In genomic region chr1:160178731-160179130, GRCh38 we compare ENCODE assay signal across 38 cellular contexts. TPM values are rescaled to one million over a fixed set of nuclear protein-coding genes. Genes with fewer than 3 reads are reported as not detected.
"Had no signal": no experiment of that assay in that cellular context is flagged by ENCODE, and none has a peak within 500 bp of the region (broad histone marks: within the 10 kb centered on the region; RNA-seq: fewer than 3 reads in every experiment).

No MANE protein-coding gene starts in this region.

- H3K4me3 Mint-ChIP-seq: activated B cell treated with CpG ODN at 0.5 μM for 24 hours; activated CD4-positive, alpha-beta memory T cell treated with anti-CD3 and anti-CD28 coated beads for 36 hours; activated CD4-positive, alpha-beta T cell treated with anti-CD3 and anti-CD28 coated beads, Interleukin-2, amount 10 ng/mL, durations not matched to agents 24 days and 14 days; activated CD8-positive, alpha-beta T cell treated with anti-CD3 and anti-CD28 coated beads for 36 hours; activated naive CD4-positive, alpha-beta T cell treated with anti-CD3 and anti-CD28 coated beads for 36 hours; activated naive CD8-positive, alpha-beta T cell treated with anti-CD3 and anti-CD28 coated beads for 36 hours; activated T-cell treated with anti-CD3 and anti-CD28 coated beads, Interleukin-2, amount 50 U/mL, for 4 hours; activated T-cell treated with anti-CD3 and anti-CD28 coated beads, Interleukin-2, amount 50 U/mL, for 72 hours; activated T-helper 1 cell treated with anti-CD3 and anti-CD28 coated beads, Interleukin-12 subunit alpha, Interleukin-12 subunit beta, Interleukin-2, Interleukin-4 antibody, amounts not matched to agents 30 ng/mL and 10 ng/mL and 1 ng/mL, durations not matched to agents 14 hours and 24 hours and 36 hours; activated T-helper 17 cell treated with anti-CD3 and anti-CD28 coated beads, Interleukin-2, amount 50 U/mL, for 72 hours; T-helper 1 cell treated with Interleukin-12 subunit alpha and Interleukin-12 subunit beta and Interleukin-4 antibody, amounts not matched to agents 30 μg/mL and 1 μg/mL, for 36 hours; T-helper 2 cell treated with Interferon-gamma antibody and Interleukin-4, amounts not matched to agents 5 μg/mL and 100 μg/mL, for 36 hours had no signal

- H3K27ac Mint-ChIP-seq: activated B cell treated with CpG ODN at 0.5 μM for 24 hours; activated CD4-positive, alpha-beta memory T cell treated with anti-CD3 and anti-CD28 coated beads for 36 hours; activated CD4-positive, alpha-beta T cell treated with anti-CD3 and anti-CD28 coated beads, Interleukin-2, amount 10 ng/mL, durations not matched to agents 24 days and 14 days; activated CD8-positive, alpha-beta T cell treated with anti-CD3 and anti-CD28 coated beads for 36 hours; activated naive CD4-positive, alpha-beta T cell treated with anti-CD3 and anti-CD28 coated beads for 36 hours; activated naive CD4-positive, alpha-beta T cell treated with anti-CD3 and anti-CD28 coated beads, Interleukin-2, amount 50 U/mL, for 72 hours; activated naive CD8-positive, alpha-beta T cell treated with anti-CD3 and anti-CD28 coated beads for 36 hours; activated T-cell treated with anti-CD3 and anti-CD28 coated beads, Interleukin-2, amount 50 U/mL, for 72 hours; activated T-helper 1 cell treated with anti-CD3 and anti-CD28 coated beads, Interleukin-12 subunit alpha, Interleukin-12 subunit beta, Interleukin-2, Interleukin-4 antibody, amounts not matched to agents 30 ng/mL and 10 ng/mL and 1 ng/mL, durations not matched to agents 14 hours and 24 hours and 36 hours; activated T-helper 17 cell treated with anti-CD3 and anti-CD28 coated beads, Interleukin-2, amount 50 U/mL, for 72 hours; T-helper 1 cell treated with Interleukin-12 subunit alpha and Interleukin-12 subunit beta and Interleukin-4 antibody, amounts not matched to agents 30 μg/mL and 1 μg/mL, for 36 hours; T-helper 2 cell treated with Interferon-gamma antibody and Interleukin-4, amounts not matched to agents 5 μg/mL and 100 μg/mL, for 36 hours had no signal

- H3K4me3 ChIP-seq: adrenal gland, body of pancreas, breast epithelium had no signal

- H3K36me3 ChIP-seq: adrenal gland, brain microvascular endothelial cell, breast epithelium had no signal

- H3K9me3 Mint-ChIP-seq: activated B cell treated with CpG ODN at 0.5 μM for 24 hours; activated CD4-positive, alpha-beta memory T cell treated with anti-CD3 and anti-CD28 coated beads for 36 hours; activated CD4-positive, alpha-beta T cell treated with anti-CD3 and anti-CD28 coated beads, Interleukin-2, amount 10 ng/mL, durations not matched to agents 24 days and 14 days; activated CD8-positive, alpha-beta T cell treated with anti-CD3 and anti-CD28 coated beads for 36 hours; activated naive CD4-positive, alpha-beta T cell treated with anti-CD3 and anti-CD28 coated beads for 36 hours; activated naive CD4-positive, alpha-beta T cell treated with anti-CD3 and anti-CD28 coated beads, Interleukin-2, amount 50 U/mL, for 72 hours; activated naive CD8-positive, alpha-beta T cell treated with anti-CD3 and anti-CD28 coated beads for 36 hours; activated T-cell treated with anti-CD3 and anti-CD28 coated beads, Interleukin-2, amount 50 U/mL, for 4 hours; activated T-cell treated with anti-CD3 and anti-CD28 coated beads, Interleukin-2, amount 50 U/mL, for 72 hours; activated T-helper 1 cell treated with anti-CD3 and anti-CD28 coated beads, Interleukin-12 subunit alpha, Interleukin-12 subunit beta, Interleukin-2, Interleukin-4 antibody, amounts not matched to agents 30 ng/mL and 10 ng/mL and 1 ng/mL, durations not matched to agents 14 hours and 24 hours and 36 hours; activated T-helper 17 cell treated with anti-CD3 and anti-CD28 coated beads, Interleukin-2, amount 50 U/mL, for 72 hours; T-helper 1 cell treated with Interleukin-12 subunit alpha and Interleukin-12 subunit beta and Interleukin-4 antibody, amounts not matched to agents 30 μg/mL and 1 μg/mL, for 36 hours; T-helper 2 cell treated with Interferon-gamma antibody and Interleukin-4, amounts not matched to agents 5 μg/mL and 100 μg/mL, for 36 hours had no signal

- H3K36me3 Mint-ChIP-seq: activated CD4-positive, alpha-beta memory T cell treated with anti-CD3 and anti-CD28 coated beads for 36 hours; activated naive CD4-positive, alpha-beta T cell treated with anti-CD3 and anti-CD28 coated beads, Interleukin-2, amount 50 U/mL, for 72 hours; activated naive CD8-positive, alpha-beta T cell treated with anti-CD3 and anti-CD28 coated beads for 36 hours had no signal

- ATAC-seq: activated CD8-positive, alpha-beta T cell treated with anti-CD3 and anti-CD28 coated beads for 36 hours; activated naive CD4-positive, alpha-beta T cell treated with anti-CD3 and anti-CD28 coated beads, Interleukin-2, amount 50 U/mL, for 72 hours; activated T-cell treated with anti-CD3 and anti-CD28 coated beads, Interleukin-2, amount 50 U/mL, for 4 hours; activated T-cell treated with anti-CD3 and anti-CD28 coated beads, Interleukin-2, amount 50 U/mL, for 72 hours; activated T-helper 17 cell treated with anti-CD3 and anti-CD28 coated beads, Interleukin-2, amount 50 U/mL, for 72 hours; body of pancreas had no signal

- H3K4me1 Mint-ChIP-seq: activated B cell treated with CpG ODN at 0.5 μM for 24 hours; activated CD4-positive, alpha-beta T cell treated with anti-CD3 and anti-CD28 coated beads, Interleukin-2, amount 10 ng/mL, durations not matched to agents 24 days and 14 days; activated naive CD8-positive, alpha-beta T cell treated with anti-CD3 and anti-CD28 coated beads for 36 hours; activated T-helper 17 cell treated with anti-CD3 and anti-CD28 coated beads, Interleukin-2, amount 50 U/mL, for 72 hours had no signal

- FAIRE-seq: astrocyte, TTC549 had no signal

- H3K27me3 ChIP-seq: adrenal gland, body of pancreas, brain microvascular endothelial cell, breast epithelium had no signal

- H3K9me3 ChIP-seq: adrenal gland, body of pancreas, breast epithelium had no signal

- H3K4me1 ChIP-seq: adrenal gland, body of pancreas, breast epithelium had no signal

- DNase-seq: activated B cell treated with CpG ODN at 0.5 μM for 24 hours; activated CD4-positive, alpha-beta memory T cell treated with anti-CD3 and anti-CD28 coated beads for 36 hours; activated CD4-positive, alpha-beta T cell treated with anti-CD3 and anti-CD28 coated beads for 4 hours; activated CD4-positive, alpha-beta T cell treated with anti-CD3 and anti-CD28 coated beads, Interleukin-2, amount 10 ng/mL, durations not matched to agents 24 days and 14 days; activated CD4-positive, alpha-beta T cell treated with anti-CD3 and anti-CD28 coated beads, Interleukin-2, amount 50 U/mL, for 1 hour; activated CD4-positive, alpha-beta T cell treated with anti-CD3 and anti-CD28 coated beads, Interleukin-2, amount 50 U/mL, for 4 hours; activated CD4-positive, CD25-positive, alpha-beta regulatory T cell treated with anti-CD3 and anti-CD28 coated beads, Interleukin-2, amount 50 U/mL, for 72 hours; activated CD8-positive, alpha-beta memory T cell treated with anti-CD3 and anti-CD28 coated beads, Interleukin-2, amount 50 U/mL, for 4 hours; activated CD8-positive, alpha-beta T cell treated with anti-CD3 and anti-CD28 coated beads for 36 hours; activated effector memory CD4-positive, alpha-beta T cell treated with anti-CD3 and anti-CD28 coated beads, Interleukin-2, amount 50 U/mL, for 16 hours; activated gamma-delta T cell treated with Interleukin-2 at 50 U/mL for 16 hours; activated naive CD4-positive, alpha-beta T cell; activated naive CD4-positive, alpha-beta T cell treated with anti-CD3 and anti-CD28 coated beads for 36 hours; activated naive CD4-positive, alpha-beta T cell treated with anti-CD3 and anti-CD28 coated beads, Interleukin-2, amount 50 U/mL, for 16 hours; activated naive CD8-positive, alpha-beta T cell treated with anti-CD3 and anti-CD28 coated beads for 36 hours; activated T-cell treated with anti-CD3 and anti-CD28 coated beads for 4 hours; activated T-cell treated with anti-CD3 and anti-CD28 coated beads, Interleukin-2, amount 50 U/mL, for 1 hour; activated T-cell treated with anti-CD3 and anti-CD28 coated beads, Interleukin-2, amount 50 U/mL, for 4 hours; activated T-cell treated with anti-CD3 and anti-CD28 coated beads, Interleukin-2, amount 50 U/mL, for 72 hours; adrenal gland; amniotic stem cell; aorta; body of pancreas; brain microvascular endothelial cell; central memory CD4-positive, alpha-beta T cell; T-helper 1 cell; T-helper 2 cell; T-helper 9 cell had no signal

- H3K27ac ChIP-seq: adrenal gland, body of pancreas, brain microvascular endothelial cell, breast epithelium, VCaP had no signal

RNA-seq across cellular contexts. Expression of gene CASQ1, which starts 11.6 kb away (rescaled TPM):
- total RNA-seq: activated B cell treated with CpG ODN at 0.5 μM for 24 hours; activated CD4-positive, alpha-beta memory T cell treated with anti-CD3 and anti-CD28 coated beads for 36 hours; activated CD4-positive, alpha-beta T cell treated with anti-CD3 and anti-CD28 coated beads, Interleukin-2, amount 10 ng/mL, durations not matched to agents 24 days and 14 days; activated CD8-positive, alpha-beta memory T cell treated with anti-CD3 and anti-CD28 coated beads for 36 hours; activated CD8-positive, alpha-beta T cell treated with anti-CD3 and anti-CD28 coated beads for 36 hours; activated naive CD4-positive, alpha-beta T cell treated with anti-CD3 and anti-CD28 coated beads for 36 hours; activated naive CD4-positive, alpha-beta T cell treated with anti-CD3 and anti-CD28 coated beads, Interleukin-2, amount 50 U/mL, for 72 hours; activated naive CD8-positive, alpha-beta T cell treated with anti-CD3 and anti-CD28 coated beads for 36 hours; activated T-cell treated with anti-CD3 and anti-CD28 coated beads, Interleukin-2, amount 50 U/mL, for 4 hours; activated T-cell treated with anti-CD3 and anti-CD28 coated beads, Interleukin-2, amount 50 U/mL, for 72 hours; activated T-helper 1 cell treated with anti-CD3 and anti-CD28 coated beads, Interleukin-12 subunit alpha, Interleukin-12 subunit beta, Interleukin-2, Interleukin-4 antibody, amounts not matched to agents 30 ng/mL and 10 ng/mL and 1 ng/mL, durations not matched to agents 14 hours and 24 hours and 36 hours; activated T-helper 17 cell treated with anti-CD3 and anti-CD28 coated beads, Interleukin-2, amount 50 U/mL, for 72 hours; body of pancreas had no signal

RNA-seq across cellular contexts. Expression of gene ATP1A4, which starts 27.3 kb away (rescaled TPM):
- total RNA-seq: activated B cell treated with CpG ODN at 0.5 μM for 24 hours; activated CD4-positive, alpha-beta memory T cell treated with anti-CD3 and anti-CD28 coated beads for 36 hours; activated CD4-positive, alpha-beta T cell treated with anti-CD3 and anti-CD28 coated beads, Interleukin-2, amount 10 ng/mL, durations not matched to agents 24 days and 14 days; activated CD8-positive, alpha-beta memory T cell treated with anti-CD3 and anti-CD28 coated beads for 36 hours; activated CD8-positive, alpha-beta T cell treated with anti-CD3 and anti-CD28 coated beads for 36 hours; activated naive CD4-positive, alpha-beta T cell treated with anti-CD3 and anti-CD28 coated beads for 36 hours; activated naive CD4-positive, alpha-beta T cell treated with anti-CD3 and anti-CD28 coated beads, Interleukin-2, amount 50 U/mL, for 72 hours; activated naive CD8-positive, alpha-beta T cell treated with anti-CD3 and anti-CD28 coated beads for 36 hours; activated T-cell treated with anti-CD3 and anti-CD28 coated beads, Interleukin-2, amount 50 U/mL, for 4 hours; activated T-cell treated with anti-CD3 and anti-CD28 coated beads, Interleukin-2, amount 50 U/mL, for 72 hours; activated T-helper 1 cell treated with anti-CD3 and anti-CD28 coated beads, Interleukin-12 subunit alpha, Interleukin-12 subunit beta, Interleukin-2, Interleukin-4 antibody, amounts not matched to agents 30 ng/mL and 10 ng/mL and 1 ng/mL, durations not matched to agents 14 hours and 24 hours and 36 hours; astrocyte; body of pancreas had no signal
